39 cellular contexts compared by ENCODE assay signal in genomic region chr2:238994876-238995275, GRCh38.
"Had no signal": no experiment of that assay in that cellular context is flagged by ENCODE, and none has a peak within 500 bp of the region (broad histone marks: within the 10 kb centered on the region; RNA-seq: fewer than 3 reads in every experiment).

No MANE protein-coding gene starts in this region.

- H3K4me1 ChIP-seq: adrenal gland, body of pancreas had no signal

- H3K4me3 Mint-ChIP-seq: activated B cell treated with CpG ODN at 0.5 μM for 24 hours; activated CD4-positive, alpha-beta memory T cell treated with anti-CD3 and anti-CD28 coated beads, Interleukin-2, amount 10 ng/mL, durations not matched to agents 7 days and 5 days; activated CD8-positive, alpha-beta memory T cell treated with anti-CD3 and anti-CD28 coated beads, Interleukin-2, amount 10 ng/mL, durations not matched to agents 7 days and 5 days; activated T-cell treated with anti-CD3 and anti-CD28 coated beads, Interleukin-2, amount 50 U/mL, for 72 hours; activated T-helper 17 cell treated with anti-CD3 and anti-CD28 coated beads, Interleukin-2, amount 50 U/mL, for 72 hours; T-cell; T-helper 17 cell had no signal

- ATAC-seq: activated CD8-positive, alpha-beta memory T cell treated with anti-CD3 and anti-CD28 coated beads, Interleukin-2, amount 10 ng/mL, durations not matched to agents 7 days and 5 days; activated naive CD4-positive, alpha-beta T cell treated with anti-CD3 and anti-CD28 coated beads, Interleukin-2, amount 50 U/mL, for 72 hours; activated T-cell treated with anti-CD3 and anti-CD28 coated beads, Interleukin-2, amount 50 U/mL, for 72 hours; activated T-helper 17 cell treated with anti-CD3 and anti-CD28 coated beads, Interleukin-2, amount 50 U/mL, for 72 hours; body of pancreas; K562; Right ventricle myocardium inferior; SK-N-SH treated with all-trans-retinoic acid at 6 μM for 48 hours; T-cell; T-helper 17 cell had no signal

- H3K4me3 ChIP-seq: adrenal gland, body of pancreas, K562, MG63, PC-9 had no signal

- H3K4me2 ChIP-seq: PC-9 had no signal

- H3K9me3 ChIP-seq: adrenal gland, body of pancreas had no signal

- FAIRE-seq: astrocyte, K562, RCC 7860 had no signal

- H3K27ac ChIP-seq: adrenal gland, body of pancreas, PC-9, RWPE1, VCaP had no signal

- H3K27me3 ChIP-seq: body of pancreas, MG63 had no signal

- H3K4me1 Mint-ChIP-seq: activated B cell treated with CpG ODN at 0.5 μM for 24 hours; activated CD4-positive, alpha-beta memory T cell treated with anti-CD3 and anti-CD28 coated beads, Interleukin-2, amount 10 ng/mL, durations not matched to agents 7 days and 5 days; activated CD8-positive, alpha-beta memory T cell treated with anti-CD3 and anti-CD28 coated beads, Interleukin-2, amount 10 ng/mL, durations not matched to agents 7 days and 5 days; activated T-helper 17 cell treated with anti-CD3 and anti-CD28 coated beads, Interleukin-2, amount 50 U/mL, for 72 hours; T-cell; T-helper 17 cell had no signal

- H2AFZ ChIP-seq: PC-9 had no signal

- H3K36me3 ChIP-seq: adrenal gland, MG63 had no signal

- DNase-seq: activated B cell treated with CpG ODN at 0.5 μM for 24 hours; activated CD4-positive, alpha-beta memory T cell treated with anti-CD3 and anti-CD28 coated beads, Interleukin-2, amount 10 ng/mL, durations not matched to agents 7 days and 5 days; activated CD4-positive, alpha-beta T cell treated with anti-CD3 and anti-CD28 coated beads for 1 hour; activated CD4-positive, alpha-beta T cell treated with anti-CD3 and anti-CD28 coated beads for 48 hours; activated CD8-positive, alpha-beta memory T cell treated with anti-CD3 and anti-CD28 coated beads for 24 hours; activated CD8-positive, alpha-beta memory T cell treated with anti-CD3 and anti-CD28 coated beads, Interleukin-2, amount 10 ng/mL, durations not matched to agents 7 days and 5 days; activated CD8-positive, alpha-beta memory T cell treated with anti-CD3 and anti-CD28 coated beads, Interleukin-2, amount 50 U/mL, for 48 hours; activated effector memory CD4-positive, alpha-beta T cell treated with anti-CD3 and anti-CD28 coated beads, Interleukin-2, amount 50 U/mL, for 16 hours; activated naive CD4-positive, alpha-beta T cell treated with Interleukin-2 at 50 U/mL for 16 hours; activated T-cell treated with anti-CD3 and anti-CD28 coated beads, Interleukin-2, amount 50 U/mL, for 72 hours; adrenal gland; body of pancreas; central memory CD4-positive, alpha-beta T cell; Karpas-422; MG63; NCI-H1048; NCI-H1105 treated with DMSO at 0.1 percent for 48 hours; NCI-H1436; NCI-H1694; NCI-H1930; NCI-H2081 treated with DMSO at 0.1 percent for 48 hours; NCI-H226; NCI-H446 treated with DMSO at 0.1 percent for 48 hours; NCI-H524; NCI-H748 treated with DMSO at 0.1 percent for 48 hours; NK-92 treated with Interleukin-12 subunit alpha and Interleukin-12 subunit beta, amount 100 ng/mL, for 24 hours; PC-9; SIG-M5; T-cell; T-helper 17 cell had no signal

- H3K36me3 Mint-ChIP-seq: activated CD8-positive, alpha-beta memory T cell treated with anti-CD3 and anti-CD28 coated beads, Interleukin-2, amount 10 ng/mL, durations not matched to agents 7 days and 5 days; T-cell had no signal

- H3K9me3 Mint-ChIP-seq: activated CD4-positive, alpha-beta memory T cell treated with anti-CD3 and anti-CD28 coated beads, Interleukin-2, amount 10 ng/mL, durations not matched to agents 7 days and 5 days had no signal
